In the genomic region with DNA sequence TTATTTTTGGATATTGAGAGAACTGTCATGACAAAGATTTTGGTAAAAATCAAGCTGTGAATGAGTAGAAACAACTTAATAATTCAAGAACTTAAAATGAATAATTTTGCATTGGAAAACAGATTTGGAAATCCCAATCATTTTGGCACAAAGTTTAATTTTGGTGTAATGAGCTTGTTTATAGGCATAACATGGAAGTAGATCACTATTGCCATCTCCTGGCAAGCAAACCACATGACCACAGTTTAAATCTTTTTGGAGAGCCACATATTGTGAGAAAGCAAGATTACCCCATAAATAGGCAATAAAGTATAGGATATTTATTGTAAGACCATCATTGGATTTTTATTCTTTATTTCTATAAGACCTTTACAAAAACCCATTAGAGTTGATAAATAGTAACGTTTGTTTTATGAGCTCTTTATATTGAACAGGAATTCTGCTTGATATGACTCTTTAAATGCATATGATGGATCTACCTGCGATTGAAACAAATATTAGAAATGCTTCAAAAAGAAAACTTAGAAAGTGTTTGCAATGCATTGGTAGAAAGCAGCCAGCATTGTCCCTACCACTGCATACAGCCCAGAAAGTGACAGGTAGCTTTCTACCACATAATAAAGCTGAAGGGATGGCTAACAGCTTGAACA, we compare ENCODE assay signal across 8 cellular contexts.
A peak's percentile ranks its signal among the peaks of the same experiment; 100 is the strongest.
DNase-seq lines count a peak whose midpoint lies in the region; ATAC-seq, FAIRE-seq and TF ChIP-seq lines count a peak whose summit lies in the region.

No MANE protein-coding gene starts in this region.

- no peaks in the 10 kb centered on the region for H4K20me1 ChIP-seq in keratinocyte (ENCODE audit: control insufficient read depth, extremely low read depth, insufficient read depth, low read length)

- no peak for ATAC-seq in esophagus mucosa

- no peak overlapping the region for H3K9ac ChIP-seq in keratinocyte (ENCODE audit: control insufficient read depth, extremely low read depth, insufficient read depth, low read length)

- DNase-seq in Ammon's horn (ENCODE audit: low spot score) (peak; percentile 75), GM19239 (ENCODE audit: insufficient read length, low spot score) (no peak), NCI-H2029 (lab: John Stamatoyannopoulos, UW) (peak; percentile 55), amniotic epithelial cell (ENCODE audit: low read depth) (peak; percentile 47), keratinocyte (ENCODE audit: low read depth, low spot score) (no peak), ecto neural progenitor cell (ENCODE audit: low spot score) (no peak)
- no peak for DNase-seq in activated CD4-positive, alpha-beta T cell treated with anti-CD3 and anti-CD28 coated beads, Interleukin-2, amount 10 ng/mL, durations not matched to agents 24 days and 14 days

- no peaks in the 10 kb centered on the region for H3K9me1 ChIP-seq in keratinocyte (ENCODE audit: control insufficient read depth, extremely low read depth, insufficient read depth, low read length)

- H3K4me2 ChIP-seq in keratinocyte (ENCODE audit: control insufficient read depth, extremely low read depth, insufficient read depth, low read depth, low read length), result no peak overlapping the region

- dilution Hi-C loops in keratinocyte (cut with MboI; ENCODE audit: extremely low pct_ligation_motif_present, low sequenced_read_pairs), result no loop called here

- no peaks in the 10 kb centered on the region for H3K4me1 Mint-ChIP-seq in activated CD4-positive, alpha-beta T cell treated with anti-CD3 and anti-CD28 coated beads, Interleukin-2, amount 10 ng/mL, durations not matched to agents 24 days and 14 days

- no peaks in the 10 kb centered on the region for H3K27me3 Mint-ChIP-seq in activated CD4-positive, alpha-beta T cell treated with anti-CD3 and anti-CD28 coated beads, Interleukin-2, amount 10 ng/mL, durations not matched to agents 24 days and 14 days

- no peak overlapping the region for H3K4me3 ChIP-seq in keratinocyte (ENCODE audit: control insufficient read depth in 2 of 3, extremely low read depth in 1 of 3, insufficient read depth in 2 of 3, low read depth in 1 of 3, low read length in 3 of 3)

- H3K4me3 Mint-ChIP-seq in activated CD4-positive, alpha-beta T cell treated with anti-CD3 and anti-CD28 coated beads, Interleukin-2, amount 10 ng/mL, durations not matched to agents 24 days and 14 days, result no peak overlapping the region

- no peak overlapping the region for H3K27ac ChIP-seq in keratinocyte (ENCODE audit: control insufficient read depth, insufficient read depth, low read length)

- H3K27ac Mint-ChIP-seq in activated CD4-positive, alpha-beta T cell treated with anti-CD3 and anti-CD28 coated beads, Interleukin-2, amount 10 ng/mL, durations not matched to agents 24 days and 14 days, result no peak overlapping the region

- no peaks in the 10 kb centered on the region for H3K36me3 Mint-ChIP-seq in activated CD4-positive, alpha-beta T cell treated with anti-CD3 and anti-CD28 coated beads, Interleukin-2, amount 10 ng/mL, durations not matched to agents 24 days and 14 days (ENCODE audit: low read depth)

- H3K9me3 Mint-ChIP-seq in activated CD4-positive, alpha-beta T cell treated with anti-CD3 and anti-CD28 coated beads, Interleukin-2, amount 10 ng/mL, durations not matched to agents 24 days and 14 days, result no peaks in the 10 kb centered on the region

- H3K9me3 ChIP-seq in keratinocyte (ENCODE audit: control insufficient read depth, low read depth, low read length), result no peaks in the 10 kb centered on the region

- peak; percentile 42 for FAIRE-seq in GM19239 (lab: Jason Lieb, UNC)
- peak; percentile 61 for FAIRE-seq in keratinocyte (lab: Jason Lieb, UNC)

- H3K4me1 ChIP-seq in keratinocyte (ENCODE audit: control insufficient read depth, extremely low read depth, insufficient read depth, low read length), result no peaks in the 10 kb centered on the region

- H2AFZ ChIP-seq in keratinocyte (ENCODE audit: control insufficient read depth, low read length), result no peak overlapping the region

- no peaks in the 10 kb centered on the region for H3K36me3 ChIP-seq in keratinocyte (ENCODE audit: control insufficient read depth in 2 of 2, extremely low read depth in 1 of 2, insufficient read depth in 2 of 2, low read length in 2 of 2)

- intact Hi-C loops in activated CD4-positive, alpha-beta T cell treated with anti-CD3 and anti-CD28 coated beads, Interleukin-2, amount 10 ng/mL, durations not matched to agents 24 days and 14 days (cut with micrococcal nuclease), result no loop called here

- no peaks in the 10 kb centered on the region for H3K27me3 ChIP-seq in keratinocyte (ENCODE audit: control insufficient read depth, extremely low read depth, insufficient read depth, low read length)

- H3K79me2 ChIP-seq in keratinocyte (ENCODE audit: control insufficient read depth, insufficient read depth, low read length), result no peaks in the 10 kb centered on the region

- TF ChIP-seq CTCF in keratinocyte (optimal IDR thresholded peaks at IDR 0.05 in 1 of 3, IDR thresholded peaks at IDR 0.05 in 1 of 3, conservative IDR thresholded peaks at IDR 0.05 in 1 of 3; ENCODE audit: extremely low read depth in 1 of 3, insufficient read depth in 2 of 3, low read length in 3 of 3), result peak in 2 of 3 experiments; percentile 49 to 52

Comparison
In these comparisons a context has a peak if more than half of its experiments do, and no peak if none do; other contexts are left out.
1. DNase-seq: peak in Ammon's horn (single experiment), NCI-H2029 (single experiment) and amniotic epithelial cell (single experiment); none in GM19239 (single experiment), keratinocyte (single experiment), ecto neural progenitor cell (single experiment) and activated CD4-positive, alpha-beta T cell treated with anti-CD3 and anti-CD28 coated beads, Interleukin-2, amount 10 ng/mL, durations not matched to agents 24 days and 14 days (single experiment).